In the genomic region with DNA sequence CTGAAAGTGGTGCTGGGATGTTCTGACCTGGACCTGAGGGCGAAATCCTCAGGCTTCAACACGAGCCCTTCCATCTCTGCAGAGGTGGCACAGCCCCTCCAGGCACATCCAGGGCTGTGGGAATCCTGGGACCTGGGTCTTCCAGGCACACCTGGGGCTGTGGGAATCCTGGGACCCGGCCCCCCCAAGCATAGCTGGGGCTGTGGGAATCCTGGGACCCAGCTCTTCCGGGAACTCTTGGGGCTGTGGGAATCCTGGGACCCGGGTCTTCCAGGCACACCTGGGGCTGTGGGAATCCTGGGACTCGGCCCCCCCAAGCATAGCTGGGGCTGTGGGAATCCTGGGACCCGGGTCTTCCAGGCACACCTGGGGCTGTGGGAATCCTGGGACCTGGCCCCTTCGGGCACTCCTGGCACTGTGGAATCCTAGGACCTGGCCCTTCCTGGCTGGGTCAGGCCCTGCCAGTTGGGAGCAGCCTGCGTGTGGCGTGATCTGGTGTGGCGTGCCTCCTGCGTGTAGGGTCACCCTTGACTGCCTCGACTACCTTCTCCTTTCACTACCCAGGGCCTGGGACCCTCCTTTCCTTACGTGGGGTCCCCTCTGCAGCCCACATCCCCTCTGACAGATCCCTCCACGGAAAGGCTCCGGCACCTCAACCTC, we compare ENCODE assay signal across 18 cellular contexts.
"Had no signal": no experiment of that assay in that cellular context is flagged by ENCODE, and none has a peak within 500 bp of the region (broad histone marks: within the 10 kb centered on the region; RNA-seq: fewer than 3 reads in every experiment).

No MANE protein-coding gene starts in this region.

- H3K4me1 ChIP-seq: adrenal gland, colonic mucosa, left ventricle myocardium inferior, transverse colon, vagina had no signal

- H3K36me3 ChIP-seq: adrenal gland, cardiac muscle cell, colonic mucosa, left ventricle myocardium inferior, transverse colon, vagina, WERI-Rb-1 had no signal

- H3K27ac ChIP-seq: adrenal gland, cardiac muscle cell, colonic mucosa, left ventricle myocardium inferior, transverse colon, vagina, WERI-Rb-1 had no signal

- DNase-seq: activated CD4-positive, alpha-beta T cell treated with anti-CD3 and anti-CD28 coated beads for 48 hours; activated CD8-positive, alpha-beta T cell treated with anti-CD3 and anti-CD28 coated beads for 36 hours; activated T-cell treated with anti-CD3 and anti-CD28 coated beads, Interleukin-2, amount 50 U/mL, for 24 hours; adrenal gland; colonic mucosa; erythroblast; left ventricle myocardium inferior; mesenchymal stem cell; stimulated activated CD4-positive, alpha-beta T cell treated with anti-CD3 and anti-CD28 coated beads, Interleukin-12 subunit alpha, Interleukin-12 subunit beta, amount 100 ng/mL, for 4 hours; stimulated activated CD4-positive, alpha-beta T cell treated with anti-CD3 and anti-CD28 coated beads, Interleukin-1b, Interleukin-23, amount 100 ng/mL, for 48 hours; stimulated activated CD8-positive, alpha-beta memory T cell treated with anti-CD3 and anti-CD28 coated beads, Interleukin-4, amount 100 ng/mL, for 48 hours; stimulated activated naive CD4-positive, alpha-beta T cell treated with Interleukin-2 at 50 U/mL for 16 hours; transverse colon; WERI-Rb-1 had no signal

- ATAC-seq: activated CD8-positive, alpha-beta T cell treated with anti-CD3 and anti-CD28 coated beads for 36 hours; activated naive CD4-positive, alpha-beta T cell treated with anti-CD3 and anti-CD28 coated beads, Interleukin-2, amount 50 U/mL, for 72 hours; natural killer cell treated with Interleukin-12 subunit alpha and Interleukin-12 subunit beta and Interleukin-15 and Interleukin-18, amount 100 ng/mL, for 72 hours had no signal

- H3K9me3 ChIP-seq: adrenal gland, colonic mucosa, left ventricle myocardium inferior, transverse colon, vagina had no signal

- H3K4me3 ChIP-seq: adrenal gland, cardiac muscle cell, colonic mucosa, left ventricle myocardium inferior, transverse colon, vagina had no signal

- H3K27me3 ChIP-seq: adrenal gland, cardiac muscle cell, colonic mucosa, transverse colon, vagina had no signal
